In the genomic region with DNA sequence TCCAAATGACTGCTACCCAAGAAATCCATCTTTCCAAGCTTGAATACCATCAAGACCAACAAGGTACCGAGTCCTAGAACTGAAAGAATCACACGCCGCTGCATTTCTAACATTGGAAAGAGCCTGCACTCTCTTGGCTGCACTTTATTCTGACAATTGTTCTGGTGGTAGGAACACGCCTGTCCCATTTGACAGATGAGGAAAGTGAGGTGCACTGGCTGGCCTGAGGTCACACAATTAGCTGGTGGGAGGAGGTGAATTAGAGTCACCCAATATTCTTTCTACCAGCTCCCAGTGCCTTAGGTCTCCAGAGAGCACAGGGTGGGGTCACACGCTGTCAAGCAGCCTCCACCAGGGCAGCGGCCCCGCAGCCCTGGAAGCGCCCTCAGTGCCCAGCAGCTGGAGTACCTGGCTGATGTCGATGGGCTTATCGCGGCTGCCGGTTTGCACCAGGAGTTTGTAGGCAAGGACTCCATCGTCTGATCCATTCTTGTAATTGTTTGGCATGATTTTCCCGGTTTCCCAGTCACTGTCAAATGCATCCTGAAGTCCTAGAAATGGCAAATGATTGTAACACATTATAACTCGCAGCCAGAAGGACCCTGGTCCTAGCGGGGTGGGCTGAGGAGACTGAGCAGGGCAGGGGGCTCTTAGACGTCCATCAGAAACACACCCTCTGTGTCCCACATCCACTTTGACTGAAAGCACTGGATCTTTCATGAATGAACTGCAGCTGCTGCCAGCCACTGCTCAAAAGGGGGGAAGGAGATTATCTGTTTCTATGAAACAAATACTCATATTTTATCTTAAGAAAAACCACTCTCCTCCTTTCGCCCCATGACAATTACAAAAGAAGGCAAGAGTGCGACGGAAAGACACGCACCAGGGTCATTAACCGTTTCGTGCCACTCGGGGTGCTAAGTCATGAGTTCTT, we compare ENCODE assay signal across 8 cellular contexts. TPM values are rescaled to one million over a fixed set of nuclear protein-coding genes. Genes with fewer than 3 reads are reported as not detected.
DNase-seq lines count a peak whose midpoint lies in the region; ATAC-seq, FAIRE-seq and TF ChIP-seq lines count a peak whose summit lies in the region.

No MANE protein-coding gene starts in this region.

- peaks cover 4% of the 10 kb centered on the region for H3F3A ChIP-seq in neural cell (ENCODE audit: insufficient read depth, low read length, poor library complexity, severe bottlenecking)

- H4K20me1 ChIP-seq in neural cell (ENCODE audit: insufficient read depth): no peaks in the 10 kb centered on the region

- no peak for FAIRE-seq in kidney (lab: Jason Lieb, UNC)

- H3K4me3 ChIP-seq in Caco-2 (ENCODE audit: low read depth, low read length) (no peak overlapping the region), HUES64 (ENCODE audit: low read length) (peak overlapping the region; percentile 30; the same call in 1 of the 2 replicates), choroid plexus epithelial cell (ENCODE audit: low read depth, low read length) (peak overlapping the region; percentile 44), neural cell (ENCODE audit: low read length) (peak overlapping the region; percentile 47), kidney (ENCODE audit: low read length in 2 of 2) (no peak overlapping the region)

- H3K9me3 ChIP-seq in Caco-2: no peaks in the 10 kb centered on the region
- no peaks in the 10 kb centered on the region for H3K9me3 ChIP-seq in HUES64 (ENCODE audit: insufficient read depth, low read depth, low read length)
- H3K9me3 ChIP-seq in neural cell (ENCODE audit: low read length): no peaks in the 10 kb centered on the region
- H3K9me3 ChIP-seq in kidney (ENCODE audit: control insufficient read depth in 1 of 2, low read length in 2 of 2): no peaks in the 10 kb centered on the region

- CTCF ChIA-PET in Caco-2 (lab: Charles Lee): no interaction called here

- peaks cover 14% of the 10 kb centered on the region for H3K4me1 Mint-ChIP-seq in Caco-2 (ENCODE audit: low read depth, unreplicated experiment)

- H3K36me3 ChIP-seq in Caco-2 (ENCODE audit: control insufficient read depth, insufficient read depth, low read length): peaks cover 3% of the 10 kb centered on the region
- peaks cover 83% of the 10 kb centered on the region for H3K36me3 ChIP-seq in HUES64 (ENCODE audit: insufficient read depth, low read length)
- H3K36me3 ChIP-seq in neural cell (ENCODE audit: insufficient read depth, low read length): peaks cover 29% of the 10 kb centered on the region
- H3K36me3 ChIP-seq in kidney (ENCODE audit: control insufficient read depth in 1 of 2, insufficient read depth in 2 of 2, low read length in 2 of 2): peaks cover 21 to 34% of the 10 kb centered on the region in 2 donors

- H3K27me3 Mint-ChIP-seq in Caco-2 (ENCODE audit: insufficient read depth, unreplicated experiment): no peaks in the 10 kb centered on the region

- no peak overlapping the region for H3K4me3 Mint-ChIP-seq in Caco-2 (ENCODE audit: unreplicated experiment)

- H3K4me2 ChIP-seq in neural cell (ENCODE audit: low read length): peak overlapping the region; percentile 53

- TF ChIP-seq CTCF in Caco-2 (IDR thresholded peaks at IDR 0.05; ENCODE audit: insufficient read depth in 1 of 2, low read depth in 1 of 2, low read length in 1 of 2, severe bottlenecking in 1 of 2, unreplicated experiment in 1 of 2): no peak
- TF ChIP-seq CTCF in choroid plexus epithelial cell (conservative IDR thresholded peaks at IDR 0.05; ENCODE audit: low read depth, low read length): no peak
- no peak for TF ChIP-seq CTCF in neural cell (IDR thresholded peaks at IDR 0.05; ENCODE audit: poor library complexity, severe bottlenecking)
- no peak for TF ChIP-seq CTCF in kidney (IDR thresholded peaks at IDR 0.05; ENCODE audit: borderline replicate concordance, extremely low read depth, insufficient read depth)

- no peak for TF ChIP-seq RAD21 in neural cell (conservative IDR thresholded peaks at IDR 0.05)

- H3K9me3 Mint-ChIP-seq in Caco-2 (ENCODE audit: unreplicated experiment): no peaks in the 10 kb centered on the region

- no TSS peak for BruUV-seq in Caco-2 (replicated peaks; lab: Mats Ljungman, UMichigan)

- H3K27me3 ChIP-seq in Caco-2 (replicated peaks; ENCODE audit: control insufficient read depth, insufficient read depth, low read length) (no peaks in the 10 kb centered on the region), HUES64 (ENCODE audit: insufficient read depth, low read length) (no peaks in the 10 kb centered on the region), neural cell (ENCODE audit: insufficient read depth, low read depth, low read length) (no peaks in the 10 kb centered on the region)

- ATAC-seq in GM19395 (IDR thresholded peaks at IDR 0.05; ENCODE audit: unreplicated experiment): no peak

- peaks cover 6% of the 10 kb centered on the region for H3K79me2 ChIP-seq in neural cell (replicated peaks; ENCODE audit: insufficient read depth, low read length)

- peak overlapping the region; percentile 28 for H3K27ac Mint-ChIP-seq in Caco-2 (ENCODE audit: unreplicated experiment)

- H3K9me2 ChIP-seq in neural cell (ENCODE audit: insufficient read depth, low read length): no peaks in the 10 kb centered on the region

- H3K36me3 Mint-ChIP-seq in Caco-2 (ENCODE audit: insufficient read depth, unreplicated experiment): peaks cover 31% of the 10 kb centered on the region

- POLR2A ChIA-PET in Caco-2 (lab: Charles Lee): no interaction called here

- H3K9ac ChIP-seq in HUES64 (ENCODE audit: low read depth, low read length) (peak overlapping the region; percentile 47; the same call in 1 of the 2 replicates), neural cell (ENCODE audit: low read length) (peak overlapping the region; percentile 38), kidney (ENCODE audit: low read length in 2 of 2) (no peak overlapping the region)

- H3K27ac ChIP-seq in HUES64 (ENCODE audit: low read depth, low read length) (peak overlapping the region; percentile 57), neural cell (ENCODE audit: low read length) (peak overlapping the region; percentile 58), kidney (ENCODE audit: low read depth in 2 of 2, low read length in 2 of 2) (no peak overlapping the region)

- in situ Hi-C loops in G401 (cut with HindIII; ENCODE audit: low sequenced_read_pairs): no loop called here

- H3K4me1 ChIP-seq in Caco-2: 0 out of 2 replicates have a peak, but pooled peaks cover 5% of the 10 kb centered on the region
- H3K4me1 ChIP-seq in HUES64 (ENCODE audit: insufficient read depth, low read length): peaks cover 16% of the 10 kb centered on the region
- no peaks in the 10 kb centered on the region for H3K4me1 ChIP-seq in kidney (ENCODE audit: control insufficient read depth in 1 of 2, insufficient read depth in 1 of 2, low read depth in 1 of 2, low read length in 2 of 2)

- DNase-seq in Caco-2 (no peak), choroid plexus epithelial cell (ENCODE audit: low read depth) (no peak), mesenteric fat pad (ENCODE audit: low spot score) (no peak), G401 (ENCODE audit: low spot score) (no peak), kidney (no peak)

- no peak overlapping the region for H2AFZ ChIP-seq in neural cell (ENCODE audit: low read depth, low read length)

- no peak for TF ChIP-seq EP300 in neural cell (conservative IDR thresholded peaks at IDR 0.05; ENCODE audit: poor library complexity, severe bottlenecking)

- intact Hi-C loops in Caco-2 (cut with micrococcal nuclease; ENCODE audit: unreplicated experiment) (no loop called here), kidney (cut with DNase I) (no loop called here)

- WGBS in HUES64: 91% methylated on average over 24 of the region's 24 CpGs

TF ChIP-seq in neural cell, 6 proteins besides CTCF, POLR2A, EP300 and RAD21:
- TF ChIP-seq MXI1 (conservative IDR thresholded peaks at IDR 0.05; ENCODE audit: poor library complexity, severe bottlenecking) (no peak), EZH2 (IDR thresholded peaks at IDR 0.05; ENCODE audit: borderline replicate concordance, insufficient read depth, low read length, poor library complexity, severe bottlenecking) (no peak), SMC3 (conservative IDR thresholded peaks at IDR 0.05; ENCODE audit: poor library complexity) (no peak), REST (IDR thresholded peaks at IDR 0.05; ENCODE audit: borderline replicate concordance) (no peak), POLR2AphosphoS5 (IDR thresholded peaks at IDR 0.05) (no peak), TAF1 (IDR thresholded peaks at IDR 0.05; ENCODE audit: low read depth) (no peak)

RNA-seq across cellular contexts. Expression of gene PTCH1, which starts 55.1 kb away (rescaled TPM):
- total RNA-seq in Caco-2 (2022): 23.3 and 25.9 TPM in 2 replicates
- polyA plus RNA-seq in HUES64 (2013, experiment 1 of 2): 13.8 TPM
- polyA plus RNA-seq in HUES64 (2013, experiment 2 of 2): 13.1 TPM
- 15.6 and 20.0 TPM in 2 replicates for polyA plus RNA-seq in neural cell
- polyA minus RNA-seq in neural cell: 32.9 and 53.0 TPM in 2 replicates
- 12.5 TPM for total RNA-seq in mesenteric fat pad
- 6.7 and 7.0 TPM in 2 replicates for total RNA-seq in G401 (2014; rRNA removed; shearing (Covaris generic))
- total RNA-seq in kidney: 37.2 TPM
- polyA plus RNA-seq in kidney (ENCODE audit: insufficient read depth, low read depth, low replicate concordance): 2.6 TPM

Comparison
In these comparisons a context has a peak if more than half of its experiments do, and no peak if none do; other contexts are left out.
1. H3K4me3 ChIP-seq: peak in HUES64 (single experiment), choroid plexus epithelial cell (single experiment) and neural cell (single experiment); none in Caco-2 (single experiment) and kidney (0 of 2).
2. H3K27ac ChIP-seq: peak in HUES64 (single experiment) and neural cell (single experiment); none in kidney (0 of 2).
3. H3K9ac ChIP-seq: peak in HUES64 (single experiment) and neural cell (single experiment); none in kidney (0 of 2).